24 cellular contexts compared by ENCODE assay signal in genomic region chrX:9354918-9355317, GRCh38.
"Had no signal": no experiment of that assay in that cellular context is flagged by ENCODE, and none has a peak within 500 bp of the region (broad histone marks: within the 10 kb centered on the region; RNA-seq: fewer than 3 reads in every experiment).

No MANE protein-coding gene starts in this region.

- ATAC-seq: activated CD4-positive, alpha-beta T cell treated with anti-CD3 and anti-CD28 coated beads for 36 hours; activated naive CD8-positive, alpha-beta T cell treated with anti-CD3 and anti-CD28 coated beads, Interleukin-2, amount 50 U/mL, for 24 hours; left colon; lower lobe of right lung; mucosa of descending colon; psoas muscle had no signal

- H3K4me1 ChIP-seq: breast epithelium, lower lobe of right lung, psoas muscle, tibial nerve had no signal

- H3K27me3 ChIP-seq: ovary, suprapubic skin, tibial nerve had no signal

- H3K27me3 Mint-ChIP-seq: activated B cell treated with CpG ODN at 0.5 μM for 24 hours; activated CD4-positive, alpha-beta T cell treated with anti-CD3 and anti-CD28 coated beads for 36 hours; activated naive CD4-positive, alpha-beta T cell treated with anti-CD3 and anti-CD28 coated beads, Interleukin-2, amount 50 U/mL, for 24 hours had no signal

- H3K9me3 Mint-ChIP-seq: activated B cell treated with CpG ODN at 0.5 μM for 24 hours; activated naive CD4-positive, alpha-beta T cell treated with anti-CD3 and anti-CD28 coated beads, Interleukin-2, amount 50 U/mL, for 24 hours had no signal

- H3K4me3 ChIP-seq: breast epithelium, lower lobe of right lung, mucosa of descending colon, ovary, psoas muscle, smooth muscle cell, suprapubic skin, tibial nerve had no signal

- H3K27ac Mint-ChIP-seq: activated B cell treated with CpG ODN at 0.5 μM for 24 hours; activated naive CD8-positive, alpha-beta T cell treated with anti-CD3 and anti-CD28 coated beads, Interleukin-2, amount 50 U/mL, for 24 hours had no signal

- H3K36me3 ChIP-seq: breast epithelium, lower lobe of right lung, ovary, suprapubic skin, tibial nerve had no signal

- H3K36me3 Mint-ChIP-seq: activated naive CD4-positive, alpha-beta T cell treated with anti-CD3 and anti-CD28 coated beads, Interleukin-2, amount 50 U/mL, for 24 hours had no signal

- DNase-seq: activated B cell treated with CpG ODN at 0.5 μM for 24 hours; activated CD4-positive, alpha-beta T cell treated with anti-CD3 and anti-CD28 coated beads for 36 hours; activated CD4-positive, alpha-beta T cell treated with anti-CD3 and anti-CD28 coated beads, Interleukin-2, amount 50 U/mL, for 48 hours; activated naive CD8-positive, alpha-beta T cell treated with anti-CD3 and anti-CD28 coated beads, Interleukin-2, amount 50 U/mL, for 24 hours; activated T-cell treated with anti-CD3 and anti-CD28 coated beads, Interleukin-2, amount 50 U/mL, for 48 hours; foreskin fibroblast; head of caudate nucleus; hippocampal formation; kidney; left colon; lower lobe of right lung; mucosa of descending colon; nephron progenitor cell; ovary; psoas muscle; stimulated activated CD4-positive, alpha-beta T cell treated with anti-CD3 and anti-CD28 coated beads, Interleukin-15, amount 100 ng/mL, for 24 hours; stimulated activated CD4-positive, alpha-beta T cell treated with anti-CD3 and anti-CD28 coated beads, Interleukin-2, amount 100 ng/mL, for 24 hours; stimulated activated naive CD4-positive, alpha-beta T cell; T-helper 1 cell had no signal

- H3K4me3 Mint-ChIP-seq: activated B cell treated with CpG ODN at 0.5 μM for 24 hours; activated CD4-positive, alpha-beta T cell treated with anti-CD3 and anti-CD28 coated beads for 36 hours; activated naive CD8-positive, alpha-beta T cell treated with anti-CD3 and anti-CD28 coated beads, Interleukin-2, amount 50 U/mL, for 24 hours; nephron progenitor cell had no signal

- H3K9me3 ChIP-seq: breast epithelium, lower lobe of right lung, mucosa of descending colon, ovary, psoas muscle, suprapubic skin, tibial nerve had no signal

- H3K27ac ChIP-seq: breast epithelium, lower lobe of right lung, ovary, psoas muscle, suprapubic skin, tibial nerve had no signal
